In the genomic region with DNA sequence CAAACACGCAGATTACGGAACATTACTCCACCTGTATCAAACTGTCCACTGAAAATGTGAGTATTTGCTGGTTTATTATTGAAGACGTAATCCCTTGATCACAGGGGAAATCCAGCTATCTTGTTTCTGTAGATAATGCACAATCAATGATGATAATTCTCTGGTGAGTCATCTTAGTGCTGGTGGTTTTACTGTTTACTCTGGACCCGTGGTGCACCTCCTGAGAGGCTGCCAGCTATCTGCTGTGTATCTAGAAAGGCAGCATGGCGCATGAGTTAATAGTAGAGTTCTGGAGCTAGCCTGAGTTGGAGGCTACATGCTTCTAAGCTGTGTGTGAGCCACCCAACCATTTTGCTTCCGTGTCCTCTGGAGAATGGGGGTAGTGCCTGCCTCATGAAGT, we compare ENCODE assay signal across 8 cellular contexts. TPM values are rescaled to one million over a fixed set of nuclear protein-coding genes. Genes with fewer than 3 reads are reported as not detected.
DNase-seq lines count a peak whose midpoint lies in the region; ATAC-seq and TF ChIP-seq lines count a peak whose summit lies in the region.
"Had no signal": no experiment of that assay in that cellular context is flagged by ENCODE, and none has a peak within 500 bp of the region (broad histone marks: within the 10 kb centered on the region; RNA-seq: fewer than 3 reads in every experiment).

No MANE protein-coding gene starts in this region.

- CTCF ChIA-PET in mammary epithelial cell (lab: Charles Lee; ENCODE audit: low non-redundant PET), result no interaction called here

- intact Hi-C loops in mammary epithelial cell (cut with micrococcal nuclease), result no loop called here
- intact Hi-C loops in posterior cingulate gyrus (cut with DNase I), result no loop called here

- H3K27me3 ChIP-seq in mammary epithelial cell (ENCODE audit: insufficient read depth, low read length), result no peaks in the 10 kb centered on the region
- H3K27me3 ChIP-seq: esophagus muscularis mucosa had no signal

- no peak overlapping the region for H3K9ac ChIP-seq in mammary epithelial cell (ENCODE audit: insufficient read depth, low read length)

- BruUV-seq in mammary epithelial cell (replicated peaks; lab: Mats Ljungman, UMichigan), result no TSS peak

- in situ Hi-C loops in mammary epithelial cell (cut with MboI; ENCODE audit: low sequenced_read_pairs in 2 of 2), result no loop called here

- H4K20me1 ChIP-seq in mammary epithelial cell (ENCODE audit: insufficient read depth, low read length), result no peaks in the 10 kb centered on the region

- peak; percentile 35 for ATAC-seq in GM19035 (IDR thresholded peaks at IDR 0.05; ENCODE audit: unreplicated experiment)

- TF ChIP-seq CTCF in mammary epithelial cell (conservative IDR thresholded peaks at IDR 0.05 in 1 of 2, IDR thresholded peaks at IDR 0.05 in 1 of 2; ENCODE audit: extremely low read depth in 1 of 2, insufficient read depth in 1 of 2, low read depth in 1 of 2, low read length in 2 of 2), result no peak

- H2AFZ ChIP-seq in mammary epithelial cell (ENCODE audit: low read depth, low read length), result no peak overlapping the region

- dilution Hi-C loops in mammary epithelial cell (cut with HindIII; ENCODE audit: low sequenced_read_pairs), result no loop called here

- no peak overlapping the region for H3K4me2 ChIP-seq in mammary epithelial cell (ENCODE audit: insufficient read depth, low read depth, low read length)

- H3K36me3 ChIP-seq in mammary epithelial cell (ENCODE audit: insufficient read depth, low read length), result peaks cover 23% of the 10 kb centered on the region
- H3K36me3 ChIP-seq: esophagus muscularis mucosa had no signal

- H3K9me3 ChIP-seq in mammary epithelial cell (replicated peaks; ENCODE audit: insufficient read depth, low read length), result no peaks in the 10 kb centered on the region
- H3K9me3 ChIP-seq: esophagus muscularis mucosa had no signal

- peaks cover under 1% of the 10 kb centered on the region for H3K4me1 ChIP-seq in mammary epithelial cell (ENCODE audit: insufficient read depth, low read length)
- H3K4me1 ChIP-seq: esophagus muscularis mucosa had no signal

- H3K27ac ChIP-seq in mammary epithelial cell (ENCODE audit: insufficient read depth, low read depth, low read length), result no peak overlapping the region
- H3K27ac ChIP-seq: esophagus muscularis mucosa had no signal

- no peak overlapping the region for H3K4me3 ChIP-seq in mammary epithelial cell (replicated peaks in 1 of 3; ENCODE audit: insufficient read depth in 1 of 3, low read depth in 2 of 3, low read length in 3 of 3)
- H3K4me3 ChIP-seq: esophagus muscularis mucosa had no signal

- 81% methylated on average over 6 of the region's 6 CpGs for WGBS in mammary epithelial cell (ENCODE audit: low coverage, missing lambda C conversion rate)

- peak; percentile 86 for DNase-seq in RPMI7951 (ENCODE audit: low read depth)
- DNase-seq in mammary epithelial cell, result peak; percentile 35
- peak; percentile 43 for DNase-seq in stimulated activated CD4-positive, alpha-beta T cell treated with anti-CD3 and anti-CD28 coated beads, Interleukin-1b, Interleukin-23, amount 100 ng/mL, for 48 hours
- DNase-seq in NCI-H510A (lab: John Stamatoyannopoulos, UW), result no peak
- no peak for DNase-seq in posterior cingulate gyrus
- DNase-seq in NCI-H187 (lab: John Stamatoyannopoulos, UW), result no peak

- peaks cover 58% of the 10 kb centered on the region for H3K79me2 ChIP-seq in mammary epithelial cell (ENCODE audit: insufficient read depth, low read length)

RNA-seq across cellular contexts. Expression of gene NCAPH, which starts 6.5 kb away (rescaled TPM):
- total RNA-seq in RPMI7951 (2014; rRNA removed; shearing (Covaris generic)), result 58.5 and 69.2 TPM in 2 replicates
- total RNA-seq in mammary epithelial cell, result 10 to 100 TPM in 1 of 2 donors, 1 to 10 TPM in 1; 1.2 to 21.1 TPM
- 34.5 TPM for polyA plus RNA-seq in mammary epithelial cell
- polyA minus RNA-seq in mammary epithelial cell, result 46.3 TPM

RNA-seq across cellular contexts. Expression of gene ITPRIPL1, which starts 17.0 kb away (rescaled TPM):
- 14.5 and 15.9 TPM in 2 replicates for total RNA-seq in RPMI7951 (2014; rRNA removed; shearing (Covaris generic))
- total RNA-seq in mammary epithelial cell, result 1 to 10 TPM in 1 of 2 donors, under 1 TPM in 1; 0.28 to 1.3 TPM
- 0.17 TPM for polyA plus RNA-seq in mammary epithelial cell
- polyA minus RNA-seq in mammary epithelial cell, result not detected

RNA-seq across cellular contexts. Expression of gene SNRNP200, which starts 36.7 kb away (rescaled TPM):
- 46.1 and 49.3 TPM in 2 replicates for total RNA-seq in RPMI7951 (2014; rRNA removed; shearing (Covaris generic))
- total RNA-seq in mammary epithelial cell, result 10 to 100 TPM; 45.5 to 93.8 TPM
- polyA plus RNA-seq in mammary epithelial cell, result 108 TPM
- polyA minus RNA-seq in mammary epithelial cell, result 191 TPM

Comparison
In these comparisons a context has a peak if more than half of its experiments do, and no peak if none do; other contexts are left out.
1. DNase-seq: peak in RPMI7951 (single experiment), mammary epithelial cell (single experiment) and stimulated activated CD4-positive, alpha-beta T cell treated with anti-CD3 and anti-CD28 coated beads, Interleukin-1b, Interleukin-23, amount 100 ng/mL, for 48 hours (single experiment); none in NCI-H510A (single experiment), posterior cingulate gyrus (0 of 10) and NCI-H187 (0 of 2).